Comparison of ENCODE assay signal across 30 cellular contexts in genomic region chr16:87996962-87997880, GRCh38. TPM values are rescaled to one million over a fixed set of nuclear protein-coding genes. Genes with fewer than 3 reads are reported as not detected.
DNase-seq lines count a peak whose midpoint lies in the region; ATAC-seq and TF ChIP-seq lines count a peak whose summit lies in the region.
"Had no signal": no experiment of that assay in that cellular context is flagged by ENCODE, and none has a peak within 500 bp of the region (broad histone marks: within the 10 kb centered on the region; RNA-seq: fewer than 3 reads in every experiment).

No MANE protein-coding gene starts in this region.

- no peak overlapping the region for H3K56ac ChIP-seq in H9 (ENCODE audit: insufficient read length, low read depth, low read length)

- H3K4me1 ChIP-seq in H9 (ENCODE audit: insufficient read depth, low read length) (no peaks in the 10 kb centered on the region), endodermal cell (ENCODE audit: control insufficient read depth, insufficient read depth, low read length) (no peaks in the 10 kb centered on the region), mammary epithelial cell (ENCODE audit: insufficient read depth, low read length) (no peaks in the 10 kb centered on the region)
- H3K4me1 ChIP-seq: adrenal gland, neural progenitor cell, pancreas, stomach, tibial artery had no signal

- intact Hi-C loops in mammary epithelial cell (cut with micrococcal nuclease), result no loop called here

- H3K18ac ChIP-seq in H9 (ENCODE audit: insufficient read length, low read depth, low read length), result no peak overlapping the region

- no peak overlapping the region for H3K9ac ChIP-seq in H9 (ENCODE audit: extremely low read depth, insufficient read length, low read length)
- H3K9ac ChIP-seq in endodermal cell (ENCODE audit: extremely low read depth, low read length, poor library complexity, severe bottlenecking), result no peak overlapping the region
- no peak overlapping the region for H3K9ac ChIP-seq in mammary epithelial cell (ENCODE audit: insufficient read depth, low read length)
- H3K9ac ChIP-seq: KMS-11, neural progenitor cell had no signal

- no peak for TF ChIP-seq CTCF in H9 (conservative IDR thresholded peaks at IDR 0.05)
- TF ChIP-seq CTCF in endodermal cell (conservative IDR thresholded peaks at IDR 0.05), result no peak
- no peak for TF ChIP-seq CTCF in mammary epithelial cell (conservative IDR thresholded peaks at IDR 0.05 in 1 of 2, IDR thresholded peaks at IDR 0.05 in 1 of 2; ENCODE audit: extremely low read depth in 1 of 2, insufficient read depth in 1 of 2, low read depth in 1 of 2, low read length in 2 of 2)

- no peak overlapping the region for H3K4ac ChIP-seq in H9 (ENCODE audit: low read depth, low read length)

- no peak overlapping the region for H2BK5ac ChIP-seq in H9 (ENCODE audit: insufficient read length, low read length)

- H3K9me3 Mint-ChIP-seq in activated naive CD4-positive, alpha-beta T cell treated with anti-CD3 and anti-CD28 coated beads, Interleukin-2, amount 50 U/mL, for 72 hours, result no peaks in the 10 kb centered on the region
- H3K9me3 Mint-ChIP-seq in activated naive CD4-positive, alpha-beta T cell treated with anti-CD3 and anti-CD28 coated beads, Interleukin-2, amount 10 ng/mL, durations not matched to agents 7 days and 5 days, result no peaks in the 10 kb centered on the region
- no peaks in the 10 kb centered on the region; a peak in 1 of 5 replicates for H3K9me3 Mint-ChIP-seq in H9
- H3K9me3 Mint-ChIP-seq in endodermal cell, result no peaks in the 10 kb centered on the region
- H3K9me3 Mint-ChIP-seq in stimulated activated effector memory CD8-positive, alpha-beta T cell treated with anti-CD3 and anti-CD28 coated beads, Interleukin-12 subunit alpha, Interleukin-12 subunit beta, amount 100 ng/mL, for 72 hours, result no peaks in the 10 kb centered on the region
- H3K9me3 Mint-ChIP-seq: brain; CD4-positive, alpha-beta memory T cell; neural progenitor cell had no signal

- H3K4me3 Mint-ChIP-seq in activated naive CD4-positive, alpha-beta T cell treated with anti-CD3 and anti-CD28 coated beads, Interleukin-2, amount 10 ng/mL, durations not matched to agents 7 days and 5 days, result no peak overlapping the region
- H3K4me3 Mint-ChIP-seq in H9 (no peak overlapping the region; a peak in 1 of 5 replicates), endodermal cell (no peak overlapping the region)
- H3K4me3 Mint-ChIP-seq in stimulated activated effector memory CD8-positive, alpha-beta T cell treated with anti-CD3 and anti-CD28 coated beads, Interleukin-12 subunit alpha, Interleukin-12 subunit beta, amount 100 ng/mL, for 72 hours, result no peak overlapping the region
- H3K4me3 Mint-ChIP-seq: brain; CD4-positive, alpha-beta memory T cell; neural progenitor cell; T-helper 17 cell had no signal

- H3K36me3 ChIP-seq in endodermal cell (ENCODE audit: control insufficient read depth, insufficient read depth, low read length) (no peaks in the 10 kb centered on the region), mammary epithelial cell (ENCODE audit: insufficient read depth, low read length) (no peaks in the 10 kb centered on the region)
- H3K36me3 ChIP-seq: adrenal gland, neural progenitor cell, pancreas had no signal

- no CpG with 5 or more reads among the region's 8 CpGs for WGBS in H9 (ENCODE audit: extremely low coverage, insufficient read length, low lambda C conversion rate)
- WGBS in endodermal cell (ENCODE audit: insufficient coverage in 1 of 2, insufficient read length in 1 of 2), 2 experiments, result 93% methylated on average over 8 of the region's 8 CpGs
- 89% methylated on average over 7 of the region's 8 CpGs for WGBS in mammary epithelial cell (ENCODE audit: low coverage, missing lambda C conversion rate)

- no peak overlapping the region for H2BK15ac ChIP-seq in H9 (ENCODE audit: low read depth, low read length)

- no peak overlapping the region for H2BK12ac ChIP-seq in H9 (ENCODE audit: insufficient read length, low read depth, low read length)

- no peak for ATAC-seq in activated naive CD4-positive, alpha-beta T cell treated with anti-CD3 and anti-CD28 coated beads, Interleukin-2, amount 50 U/mL, for 72 hours
- ATAC-seq in stimulated activated effector memory CD8-positive, alpha-beta T cell treated with anti-CD3 and anti-CD28 coated beads, Interleukin-12 subunit alpha, Interleukin-12 subunit beta, amount 100 ng/mL, for 72 hours, result no peak
- ATAC-seq: left lobe of liver, pancreas, T-helper 17 cell had no signal

- H2BK120ac ChIP-seq in H9 (ENCODE audit: low read depth, low read length, poor library complexity, severe bottlenecking), result no peak overlapping the region

- DNase-seq in activated naive CD4-positive, alpha-beta T cell treated with anti-CD3 and anti-CD28 coated beads, Interleukin-2, amount 50 U/mL, for 72 hours (ENCODE audit: low spot score in 2 of 2), result no peak
- no peak for DNase-seq in activated naive CD4-positive, alpha-beta T cell treated with anti-CD3 and anti-CD28 coated beads, Interleukin-2, amount 10 ng/mL, durations not matched to agents 7 days and 5 days
- DNase-seq in H9 (no peak), endodermal cell (no peak), NOMO-1 (lab: John Stamatoyannopoulos, UW; ENCODE audit: unreplicated experiment in 2 of 2) (no peak), mammary epithelial cell (no peak)
- DNase-seq in stimulated activated effector memory CD8-positive, alpha-beta T cell treated with anti-CD3 and anti-CD28 coated beads, Interleukin-12 subunit alpha, Interleukin-12 subunit beta, amount 100 ng/mL, for 72 hours (ENCODE audit: low spot score in 2 of 2), result no peak
- no peak for DNase-seq in stimulated activated CD4-positive, alpha-beta T cell treated with anti-CD3 and anti-CD28 coated beads, Interleukin-4, amount 100 ng/mL, for 4 hours
- DNase-seq: activated CD4-positive, alpha-beta T cell treated with anti-CD3 and anti-CD28 coated beads for 1 hour; activated gamma-delta T cell treated with Interleukin-2 at 50 U/mL for 16 hours; CD4-positive, alpha-beta memory T cell; mesendoderm; NCI-H1417; NCI-H2029; NCI-H524; pancreas; PC-9; retina; Right ventricle myocardium superior; stomach; T-helper 17 cell had no signal

- H3K79me2 ChIP-seq in H9 (ENCODE audit: insufficient read depth, low read length), result peaks cover 2% of the 10 kb centered on the region; the same call in 1 of the 2 replicates
- H3K79me2 ChIP-seq in mammary epithelial cell (ENCODE audit: insufficient read depth, low read length), result peaks cover 20% of the 10 kb centered on the region

- H3K27ac ChIP-seq in H9 (ENCODE audit: insufficient read length, low read depth, low read length), result no peak overlapping the region
- no peak overlapping the region for H3K27ac ChIP-seq in endodermal cell (ENCODE audit: low read depth, low read length)
- no peak overlapping the region for H3K27ac ChIP-seq in mammary epithelial cell (ENCODE audit: insufficient read depth, low read depth, low read length)
- H3K27ac ChIP-seq: adrenal gland, epithelial cell of prostate, HL-60, KMS-11, neural progenitor cell, pancreas, PC-9, stomach, tibial artery had no signal

- H3K36me3 Mint-ChIP-seq in activated naive CD4-positive, alpha-beta T cell treated with anti-CD3 and anti-CD28 coated beads, Interleukin-2, amount 50 U/mL, for 72 hours, result peaks cover 0 to 5% of the 10 kb centered on the region in 2 donors
- H3K36me3 Mint-ChIP-seq in activated naive CD4-positive, alpha-beta T cell treated with anti-CD3 and anti-CD28 coated beads, Interleukin-2, amount 10 ng/mL, durations not matched to agents 7 days and 5 days, result peaks cover 25% of the 10 kb centered on the region
- H3K36me3 Mint-ChIP-seq in H9 (ENCODE audit: insufficient read depth in 1 of 3, low read depth in 3 of 3) (peaks cover 10 to 23% (median 19%) of the 10 kb centered on the region in 3 experiments), endodermal cell (ENCODE audit: low read depth) (peaks cover 21% of the 10 kb centered on the region)
- peaks cover 38% of the 10 kb centered on the region for H3K36me3 Mint-ChIP-seq in stimulated activated effector memory CD8-positive, alpha-beta T cell treated with anti-CD3 and anti-CD28 coated beads, Interleukin-12 subunit alpha, Interleukin-12 subunit beta, amount 100 ng/mL, for 72 hours

- no peak overlapping the region for H2AFZ ChIP-seq in H9 (ENCODE audit: low read length)
- no peak overlapping the region for H2AFZ ChIP-seq in mammary epithelial cell (ENCODE audit: low read depth, low read length)
- H2AFZ ChIP-seq: neural progenitor cell, PC-9 had no signal

- H3K14ac ChIP-seq in H9 (ENCODE audit: insufficient read depth, low read length), result no peak overlapping the region

- no peak overlapping the region for H4K91ac ChIP-seq in H9 (ENCODE audit: insufficient read length, low read depth, low read length)

- dilution Hi-C loops in mammary epithelial cell (cut with HindIII; ENCODE audit: low sequenced_read_pairs), result no loop called here

- no peak overlapping the region for H3T11ph ChIP-seq in H9 (ENCODE audit: low read length)

- H2BK20ac ChIP-seq in H9 (ENCODE audit: low read depth, low read length, poor library complexity, severe bottlenecking), result no peak overlapping the region

- no peaks in the 10 kb centered on the region for H3K4me1 Mint-ChIP-seq in activated naive CD4-positive, alpha-beta T cell treated with anti-CD3 and anti-CD28 coated beads, Interleukin-2, amount 10 ng/mL, durations not matched to agents 7 days and 5 days
- H3K4me1 Mint-ChIP-seq in H9, result no peaks in the 10 kb centered on the region
- H3K4me1 Mint-ChIP-seq in endodermal cell, result no peaks in the 10 kb centered on the region
- peaks cover 16% of the 10 kb centered on the region for H3K4me1 Mint-ChIP-seq in stimulated activated effector memory CD8-positive, alpha-beta T cell treated with anti-CD3 and anti-CD28 coated beads, Interleukin-12 subunit alpha, Interleukin-12 subunit beta, amount 100 ng/mL, for 72 hours
- H3K4me1 Mint-ChIP-seq: brain, neural progenitor cell had no signal

- no peak overlapping the region for H3K23ac ChIP-seq in H9 (ENCODE audit: insufficient read length, low read depth, low read length)

- H3K27me3 ChIP-seq in H9 (ENCODE audit: insufficient read depth, low read length), result no peaks in the 10 kb centered on the region
- H3K27me3 ChIP-seq in endodermal cell (ENCODE audit: control insufficient read depth, insufficient read depth, low read length, poor library complexity, severe bottlenecking), result no peaks in the 10 kb centered on the region
- H3K27me3 ChIP-seq in mammary epithelial cell (ENCODE audit: insufficient read depth, low read length), result no peaks in the 10 kb centered on the region
- H3K27me3 ChIP-seq: adrenal gland, neural progenitor cell, pancreas, stomach, tibial artery had no signal

- H4K20me1 ChIP-seq in H9 (ENCODE audit: control insufficient read depth, insufficient read depth, insufficient read length) (no peaks in the 10 kb centered on the region), mammary epithelial cell (ENCODE audit: insufficient read depth, low read length) (no peaks in the 10 kb centered on the region)

- BruUV-seq in mammary epithelial cell (replicated peaks; lab: Mats Ljungman, UMichigan), result no TSS peak

- no peaks in the 10 kb centered on the region for H3K27me3 Mint-ChIP-seq in activated naive CD4-positive, alpha-beta T cell treated with anti-CD3 and anti-CD28 coated beads, Interleukin-2, amount 10 ng/mL, durations not matched to agents 7 days and 5 days
- H3K27me3 Mint-ChIP-seq in H9 (ENCODE audit: low read depth) (no peaks in the 10 kb centered on the region), endodermal cell (ENCODE audit: insufficient read depth) (no peaks in the 10 kb centered on the region)
- H3K27me3 Mint-ChIP-seq: brain; CD4-positive, alpha-beta memory T cell; T-helper 17 cell had no signal

- CTCF ChIA-PET in activated naive CD4-positive, alpha-beta T cell treated with anti-CD3 and anti-CD28 coated beads, Interleukin-2, amount 10 ng/mL, durations not matched to agents 7 days and 5 days (lab: Charles Lee), result interaction anchor here (0.7 to 1.2 kb wide), 2 partner anchors 11 to 304 kb away, joined by 3 read pairs; no protein-coding TSS in a partner anchor
- CTCF ChIA-PET in mammary epithelial cell (lab: Charles Lee; ENCODE audit: low non-redundant PET), result no interaction called here

- no peak overlapping the region for H4K8ac ChIP-seq in H9 (replicated peaks; ENCODE audit: insufficient read length, low read depth, low read length)

- H3K4me2 ChIP-seq in H9 (ENCODE audit: insufficient read depth, insufficient read length, low read length), result no peak overlapping the region
- H3K4me2 ChIP-seq in mammary epithelial cell (ENCODE audit: insufficient read depth, low read depth, low read length), result no peak overlapping the region
- H3K4me2 ChIP-seq: KMS-11, neural progenitor cell, PC-9, smooth muscle cell had no signal

- H3K23me2 ChIP-seq in H9 (ENCODE audit: insufficient read length, low read depth, low read length, poor library complexity, severe bottlenecking), result no peaks in the 10 kb centered on the region

- no peak overlapping the region for H2AK5ac ChIP-seq in H9 (ENCODE audit: insufficient read length, low read length)

- no peaks in the 10 kb centered on the region for H3K9me3 ChIP-seq in H9 (ENCODE audit: control insufficient read depth, low read depth, low read length)
- no peaks in the 10 kb centered on the region for H3K9me3 ChIP-seq in endodermal cell (ENCODE audit: control insufficient read depth, low read length)
- no peaks in the 10 kb centered on the region for H3K9me3 ChIP-seq in mammary epithelial cell (replicated peaks; ENCODE audit: insufficient read depth, low read length)
- H3K9me3 ChIP-seq: adrenal gland, pancreas, stomach, tibial artery had no signal

- no peaks in the 10 kb centered on the region for H3K79me1 ChIP-seq in H9 (ENCODE audit: insufficient read depth, low read depth, low read length, poor library complexity, severe bottlenecking)

- no peak overlapping the region for H4K5ac ChIP-seq in H9 (ENCODE audit: insufficient read length, low read depth, low read length)

- in situ Hi-C loops in mammary epithelial cell (cut with MboI; ENCODE audit: low sequenced_read_pairs in 2 of 2), result no loop called here

- peak overlapping the region; percentile 65 to 86 for H3K27ac Mint-ChIP-seq in activated naive CD4-positive, alpha-beta T cell treated with anti-CD3 and anti-CD28 coated beads, Interleukin-2, amount 50 U/mL, for 72 hours
- no peak overlapping the region for H3K27ac Mint-ChIP-seq in activated naive CD4-positive, alpha-beta T cell treated with anti-CD3 and anti-CD28 coated beads, Interleukin-2, amount 10 ng/mL, durations not matched to agents 7 days and 5 days
- H3K27ac Mint-ChIP-seq in H9 (peak overlapping the region in 2 of 3 experiments; percentile 13 to 32; a peak in 5 of 7 replicates), endodermal cell (peak overlapping the region; percentile 28)
- H3K27ac Mint-ChIP-seq in stimulated activated effector memory CD8-positive, alpha-beta T cell treated with anti-CD3 and anti-CD28 coated beads, Interleukin-12 subunit alpha, Interleukin-12 subunit beta, amount 100 ng/mL, for 72 hours, result peak overlapping the region; percentile 86
- H3K27ac Mint-ChIP-seq: brain, neural progenitor cell, T-helper 17 cell had no signal

- H3K4me3 ChIP-seq in endodermal cell (ENCODE audit: low read length) (no peak overlapping the region), mammary epithelial cell (replicated peaks in 1 of 3; ENCODE audit: insufficient read depth in 1 of 3, low read depth in 2 of 3, low read length in 3 of 3) (no peak overlapping the region)
- H3K4me3 ChIP-seq: adrenal gland, neural progenitor cell, pancreas, PC-9, smooth muscle cell, stomach, tibial artery had no signal

RNA-seq across cellular contexts. Expression of gene BANP, which starts 46.0 kb away (rescaled TPM):
- total RNA-seq in activated naive CD4-positive, alpha-beta T cell treated with anti-CD3 and anti-CD28 coated beads, Interleukin-2, amount 50 U/mL, for 72 hours, result 10 to 100 TPM; 44.6 to 46.8 TPM
- total RNA-seq in H9 (2021) (24.3 and 24.9 TPM in 2 replicates), endodermal cell (10 to 100 TPM; 39.5 to 45.5 TPM), mammary epithelial cell (10 to 100 TPM; 12.5 to 18.8 TPM)
- polyA plus RNA-seq in endodermal cell (2013, experiment 1 of 2), result 23.8 TPM
- 20.0 TPM for polyA plus RNA-seq in endodermal cell (2013, experiment 2 of 2)
- polyA plus RNA-seq in mammary epithelial cell, result 15.3 TPM
- 23.3 TPM for polyA minus RNA-seq in mammary epithelial cell
